8 cellular contexts compared by ENCODE assay signal in the genomic region with DNA sequence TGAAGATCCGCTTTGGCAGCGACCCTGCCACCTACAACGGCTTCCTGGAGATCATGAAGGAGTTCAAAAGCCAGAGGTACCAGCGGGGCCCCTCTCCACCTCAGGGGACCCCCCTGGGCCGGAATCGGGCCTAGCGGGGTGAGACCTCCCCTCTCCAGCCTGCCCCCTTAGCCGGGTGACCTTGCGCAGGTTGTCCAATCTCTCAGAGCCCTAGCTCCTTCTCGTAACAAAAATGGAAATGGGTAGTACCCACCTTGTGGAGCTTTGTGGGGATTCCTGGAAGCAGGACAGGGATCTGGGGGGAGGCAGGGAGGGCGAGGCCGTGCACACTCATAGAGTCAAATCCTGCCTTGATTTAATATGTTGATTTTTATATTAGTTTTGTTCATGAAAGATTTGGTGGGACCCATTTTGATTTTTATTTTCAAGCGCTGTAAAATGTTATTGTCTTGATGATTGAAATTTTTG. TPM values are rescaled to one million over a fixed set of nuclear protein-coding genes. Genes with fewer than 3 reads are reported as not detected.
DNase-seq lines count a peak whose midpoint lies in the region; ATAC-seq, FAIRE-seq and TF ChIP-seq lines count a peak whose summit lies in the region.

No MANE protein-coding gene starts in this region.

- no peak for TF ChIP-seq POLR2A in A549 (IDR thresholded peaks at IDR 0.05; ENCODE audit: low read length)

- no peaks in the 10 kb centered on the region for H3K9me3 Mint-ChIP-seq in chondrocyte (ENCODE audit: low read depth)

- H3K4me2 ChIP-seq in A549: peak overlapping the region; percentile 74

- H3K4me1 ChIP-seq in A549: peaks cover 18% of the 10 kb centered on the region
- H3K4me1 ChIP-seq in HUES64 (ENCODE audit: insufficient read depth, low read length): peaks cover 14% of the 10 kb centered on the region
- peaks cover 6 to 8% of the 10 kb centered on the region in 2 donors for H3K4me1 ChIP-seq in mucosa of rectum (ENCODE audit: control insufficient read depth in 2 of 2, insufficient read depth in 2 of 2, low read length in 2 of 2)

- peak overlapping the region; percentile 79 for H3K4me3 Mint-ChIP-seq in chondrocyte (ENCODE audit: unreplicated experiment)

- TF ChIP-seq CTCF in A549 (IDR thresholded peaks at IDR 0.05) (no peak), chondrocyte (IDR thresholded peaks at IDR 0.05) (no peak)

- peaks cover 17% of the 10 kb centered on the region for H3K36me3 Mint-ChIP-seq in chondrocyte (ENCODE audit: low read depth)

- peaks cover 34% of the 10 kb centered on the region for H3K4me1 Mint-ChIP-seq in chondrocyte (ENCODE audit: low read depth)

- CTCF ChIA-PET in A549 (lab: Yijun Ruan, JAX): interaction anchor here (0.6 to 2.1 kb wide), 4 partner anchors 13 to 70 kb away, joined by 3 to 6 read pairs (median 3); no protein-coding TSS in a partner anchor

- no peaks in the 10 kb centered on the region for H3K9me3 ChIP-seq in A549
- no peaks in the 10 kb centered on the region for H3K9me3 ChIP-seq in HUES64 (ENCODE audit: insufficient read depth, low read depth, low read length)
- H3K9me3 ChIP-seq in mucosa of rectum (ENCODE audit: control insufficient read depth in 2 of 2, low read length in 2 of 2): no peaks in the 10 kb centered on the region

- DNase-seq in A549 (ENCODE audit: low read depth in 1 of 2, low spot score in 1 of 2): no peak
- DNase-seq in chondrocyte (ENCODE audit: low spot score): no peak
- DNase-seq in NCI-H526 treated with DMSO at 0.1 percent for 48 hours (lab: John Stamatoyannopoulos, UW): no peak
- DNase-seq in middle frontal gyrus (ENCODE audit: extremely low spot score, low spot score): no peak
- no peak for DNase-seq in COR-L47 (lab: John Stamatoyannopoulos, UW)

- H3K27me3 ChIP-seq in HUES64 (ENCODE audit: insufficient read depth, low read length): no peaks in the 10 kb centered on the region
- H3K27me3 ChIP-seq in mucosa of rectum (ENCODE audit: control insufficient read depth in 2 of 2, insufficient read depth in 2 of 2, low read length in 2 of 2): no peaks in the 10 kb centered on the region

- WGBS in A549 (ENCODE audit: missing lambda C conversion rate): 19% methylated on average over 5 of the region's 13 CpGs
- 25% methylated on average over 13 of the region's 13 CpGs for whole genome bisulfite sequencing in HUES64

- no peak for TF ChIP-seq EP300 in A549 (IDR thresholded peaks at IDR 0.05)

- ATAC-seq in A549 (peak in 1 of 2 experiments; percentile 37; a peak in 2 of 6 replicates), HG02973 (IDR thresholded peaks at IDR 0.05; ENCODE audit: unreplicated experiment) (no peak)

- H3K36me3 ChIP-seq in HUES64 (ENCODE audit: insufficient read depth, low read length) (peaks cover 38% of the 10 kb centered on the region), mucosa of rectum (ENCODE audit: control insufficient read depth in 2 of 2, insufficient read depth in 2 of 2, low read length in 2 of 2) (peaks cover 10 to 24% of the 10 kb centered on the region in 2 donors)

- H3K27me3 Mint-ChIP-seq in chondrocyte (ENCODE audit: low read depth): no peaks in the 10 kb centered on the region

- no peak for TF ChIP-seq RAD21 in A549 (conservative IDR thresholded peaks at IDR 0.05 in 1 of 2, IDR thresholded peaks at IDR 0.05 in 1 of 2)

- H3K9ac ChIP-seq in HUES64 (ENCODE audit: low read depth, low read length): peak overlapping the region; percentile 78
- peak overlapping the region; percentile 54 to 75 for H3K9ac ChIP-seq in mucosa of rectum (ENCODE audit: low read depth in 1 of 2, low read length in 2 of 2)

- peak overlapping the region; percentile 81 for H3K4me3 ChIP-seq in A549
- peak overlapping the region; percentile 93 for H3K4me3 ChIP-seq in HUES64 (ENCODE audit: low read length)
- H3K4me3 ChIP-seq in mucosa of rectum (ENCODE audit: low read length in 2 of 2): peak overlapping the region; percentile 85

- H3K27ac ChIP-seq in A549 (peak overlapping the region; percentile 82 to 99), HUES64 (ENCODE audit: low read depth, low read length) (peak overlapping the region; percentile 6; the same call in 1 of the 2 replicates), mucosa of rectum (ENCODE audit: low read depth in 2 of 2, low read length in 2 of 2) (peak overlapping the region in 1 of 2 donors; percentile 56)

- H3K27ac Mint-ChIP-seq in chondrocyte (ENCODE audit: unreplicated experiment): peak overlapping the region; percentile 1

- POLR2A ChIA-PET in A549 (lab: Yijun Ruan, JAX): no interaction called here

- no peak for FAIRE-seq in A549 (lab: Jason Lieb, UNC)

TF ChIP-seq in A549, 52 proteins besides CTCF, POLR2A, EP300 and RAD21:
- TF ChIP-seq HEYL (CRISPR knock-in tag; IDR thresholded peaks at IDR 0.05) (no peak), ZC3H11A (IDR thresholded peaks at IDR 0.05) (no peak), CBX8 (IDR thresholded peaks at IDR 0.05) (no peak), ESRRA (IDR thresholded peaks at IDR 0.05; ENCODE audit: borderline replicate concordance, low read length) (no peak), CHD4 (IDR thresholded peaks at IDR 0.05; ENCODE audit: borderline replicate concordance) (no peak), CBX2 (IDR thresholded peaks at IDR 0.05; ENCODE audit: borderline replicate concordance, low read depth) (no peak), EHMT2 (IDR thresholded peaks at IDR 0.05; ENCODE audit: low read depth) (no peak), NPAS2 (CRISPR knock-in tag; IDR thresholded peaks at IDR 0.05; ENCODE audit: borderline replicate concordance) (no peak), KDM5A (IDR thresholded peaks at IDR 0.05) (no peak), POLR2AphosphoS2 (conservative IDR thresholded peaks at IDR 0.05; ENCODE audit: low read length) (no peak), PHF8 (IDR thresholded peaks at IDR 0.05; ENCODE audit: borderline replicate concordance, low read depth) (no peak), NFE2L2 (conservative IDR thresholded peaks at IDR 0.05; ENCODE audit: low read length) (no peak), BHLHE40 (IDR thresholded peaks at IDR 0.05; ENCODE audit: low read depth, low read length) (no peak), HOXB5 (CRISPR knock-in tag; IDR thresholded peaks at IDR 0.05) (no peak), GATA3 (IDR thresholded peaks at IDR 0.05; ENCODE audit: borderline replicate concordance) (no peak)
- TF ChIP-seq, protein P1, sequence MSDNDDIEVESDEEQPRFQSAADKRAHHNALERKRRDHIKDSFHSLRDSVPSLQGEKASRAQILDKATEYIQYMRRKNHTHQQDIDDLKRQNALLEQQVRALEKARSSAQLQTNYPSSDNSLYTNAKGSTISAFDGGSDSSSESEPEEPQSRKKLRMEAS (IDR thresholded peaks at IDR 0.05): no peak
- TF ChIP-seq, protein P2, sequence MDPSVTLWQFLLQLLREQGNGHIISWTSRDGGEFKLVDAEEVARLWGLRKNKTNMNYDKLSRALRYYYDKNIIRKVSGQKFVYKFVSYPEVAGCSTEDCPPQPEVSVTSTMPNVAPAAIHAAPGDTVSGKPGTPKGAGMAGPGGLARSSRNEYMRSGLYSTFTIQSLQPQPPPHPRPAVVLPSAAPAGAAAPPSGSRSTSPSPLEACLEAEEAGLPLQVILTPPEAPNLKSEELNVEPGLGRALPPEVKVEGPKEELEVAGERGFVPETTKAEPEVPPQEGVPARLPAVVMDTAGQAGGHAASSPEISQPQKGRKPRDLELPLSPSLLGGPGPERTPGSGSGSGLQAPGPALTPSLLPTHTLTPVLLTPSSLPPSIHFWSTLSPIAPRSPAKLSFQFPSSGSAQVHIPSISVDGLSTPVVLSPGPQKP (IDR thresholded peaks at IDR 0.05; ENCODE audit: low read depth, low read length): no peak
- TF ChIP-seq, protein P3, sequence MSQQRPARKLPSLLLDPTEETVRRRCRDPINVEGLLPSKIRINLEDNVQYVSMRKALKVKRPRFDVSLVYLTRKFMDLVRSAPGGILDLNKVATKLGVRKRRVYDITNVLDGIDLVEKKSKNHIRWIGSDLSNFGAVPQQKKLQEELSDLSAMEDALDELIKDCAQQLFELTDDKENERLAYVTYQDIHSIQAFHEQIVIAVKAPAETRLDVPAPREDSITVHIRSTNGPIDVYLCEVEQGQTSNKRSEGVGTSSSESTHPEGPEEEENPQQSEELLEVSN (IDR thresholded peaks at IDR 0.05; ENCODE audit: borderline replicate concordance, low read depth): no peak

RNA-seq across cellular contexts. Expression of a gene that starts 0.7 kb away (rescaled TPM):
- polyA plus RNA-seq in A549 (2011; rRNA removed) (12.2 and 14.8 TPM in 2 replicates), A549 (2017; fragmentation: RNase III; extraction: RNeasy Plus Mini Kit Qiagen cat#74134 plus additional on column Dnase treatment) (18.9 to 22.4 TPM (median 21.3 TPM) in 3 replicates)
- polyA plus RNA-seq in A549 (2012; cell fraction: cytosol; rRNA removed): 18.4 and 22.1 TPM in 2 replicates
- 111 and 139 TPM in 2 replicates for polyA plus RNA-seq in A549 (2012; cell fraction: nucleus; rRNA removed)
- polyA minus RNA-seq in A549 (2011; rRNA and poly(A)+ RNA removed): 15.0 and 17.5 TPM in 2 replicates
- 37.0 TPM for polyA plus RNA-seq in HUES64 (2013, experiment 1 of 2)
- 37.5 TPM for polyA plus RNA-seq in HUES64 (2013, experiment 2 of 2)
- 59.2 to 62.2 TPM (median 59.7 TPM) in 3 replicates for total RNA-seq in chondrocyte

RNA-seq across cellular contexts. Expression of a gene that starts 58.9 kb away (rescaled TPM):
- polyA plus RNA-seq in A549 (2011; rRNA removed) (not detected in 2 replicates), A549 (2017; fragmentation: RNase III; extraction: RNeasy Plus Mini Kit Qiagen cat#74134 plus additional on column Dnase treatment) (not detected in 3 replicates)
- polyA plus RNA-seq in A549 (2012; cell fraction: cytosol; rRNA removed): not detected in 2 replicates
- not detected in 2 replicates for polyA plus RNA-seq in A549 (2012; cell fraction: nucleus; rRNA removed)
- polyA minus RNA-seq in A549 (2011; rRNA and poly(A)+ RNA removed): not detected in 2 replicates
- polyA plus RNA-seq in HUES64 (2013, experiment 1 of 2): not detected
- not detected for polyA plus RNA-seq in HUES64 (2013, experiment 2 of 2)
- 0.05 to 0.10 TPM in 2 of 3 replicates, not detected in the other for total RNA-seq in chondrocyte
